In the genomic region with DNA sequence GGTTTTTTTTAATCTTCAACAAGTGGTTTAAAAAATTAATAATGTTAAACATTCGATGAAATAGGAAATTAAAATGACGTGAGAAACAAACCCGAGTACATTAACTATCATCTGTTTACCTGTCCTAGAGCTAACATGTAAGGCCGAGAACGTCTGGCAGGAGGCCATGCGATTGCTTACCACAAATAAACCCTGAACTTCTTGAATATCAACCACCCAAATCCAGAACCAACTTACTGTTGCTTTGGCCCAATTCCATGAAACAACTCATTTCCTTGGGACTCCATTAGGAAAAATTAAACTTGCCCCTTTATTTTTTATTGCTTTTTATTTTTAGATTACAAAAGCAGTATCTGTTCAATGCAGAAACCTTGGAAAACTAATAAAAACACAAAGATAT, we compare ENCODE assay signal across 17 cellular contexts.
DNase-seq lines count a peak whose midpoint lies in the region; ATAC-seq, FAIRE-seq and TF ChIP-seq lines count a peak whose summit lies in the region.
"Had no signal": no experiment of that assay in that cellular context is flagged by ENCODE, and none has a peak within 500 bp of the region (broad histone marks: within the 10 kb centered on the region; RNA-seq: fewer than 3 reads in every experiment).

No MANE protein-coding gene starts in this region.

- H3K79me2 ChIP-seq in HepG2 (ENCODE audit: insufficient read depth, low read length) (no peaks in the 10 kb centered on the region), fibroblast of lung (ENCODE audit: control insufficient read depth, insufficient read depth, low read length) (no peaks in the 10 kb centered on the region)

- no peak overlapping the region for H3K27ac Mint-ChIP-seq in activated naive CD4-positive, alpha-beta T cell treated with anti-CD3 and anti-CD28 coated beads, Interleukin-2, amount 10 ng/mL, durations not matched to agents 7 days and 5 days
- H3K27ac Mint-ChIP-seq: type B pancreatic cell had no signal

- H3K9me3 ChIP-seq in liver (ENCODE audit: control insufficient read depth in 4 of 4, low read length in 3 of 4), result no peaks in the 10 kb centered on the region
- no peaks in the 10 kb centered on the region for H3K9me3 ChIP-seq in HepG2 (ENCODE audit: low read length)
- no peaks in the 10 kb centered on the region for H3K9me3 ChIP-seq in fibroblast of lung (ENCODE audit: control insufficient read depth, insufficient read depth, low read depth, low read length)
- H3K9me3 ChIP-seq in spleen, result no peaks in the 10 kb centered on the region
- H3K9me3 ChIP-seq: neutrophil had no signal

- CTCF ChIA-PET in HepG2 (lab: Yijun Ruan, JAX; ENCODE audit: low intra/inter-chr PET ratio, low total read pairs), result no interaction called here
- CTCF ChIA-PET in activated naive CD4-positive, alpha-beta T cell treated with anti-CD3 and anti-CD28 coated beads, Interleukin-2, amount 10 ng/mL, durations not matched to agents 7 days and 5 days (lab: Charles Lee), result no interaction called here

- H3K27me3 ChIP-seq in liver (ENCODE audit: control insufficient read depth in 4 of 4, insufficient read depth in 4 of 4, low read length in 3 of 4) (no peaks in the 10 kb centered on the region), HepG2 (ENCODE audit: control insufficient read depth in 1 of 2, insufficient read depth in 2 of 2, low read length in 2 of 2) (no peaks in the 10 kb centered on the region), fibroblast of lung (ENCODE audit: control insufficient read depth, insufficient read depth, low read length) (no peaks in the 10 kb centered on the region), spleen (replicated peaks in 1 of 7) (peaks cover 0 to 7% (median 0%) of the 10 kb centered on the region in 7 donors)
- H3K27me3 ChIP-seq: neutrophil had no signal

- H2AFZ ChIP-seq in HepG2 (ENCODE audit: low read length) (no peak overlapping the region), fibroblast of lung (ENCODE audit: low read length) (no peak overlapping the region)

- H3K4me2 ChIP-seq in HepG2 (ENCODE audit: low read depth, low read length), result no peak overlapping the region
- no peak overlapping the region for H3K4me2 ChIP-seq in fibroblast of lung (ENCODE audit: extremely low read depth, insufficient read depth, low read length)

- no peaks in the 10 kb centered on the region for H3K9me3 Mint-ChIP-seq in activated naive CD4-positive, alpha-beta T cell treated with anti-CD3 and anti-CD28 coated beads, Interleukin-2, amount 10 ng/mL, durations not matched to agents 7 days and 5 days
- H3K9me3 Mint-ChIP-seq: type B pancreatic cell had no signal

- no peaks in the 10 kb centered on the region for H3K4me1 Mint-ChIP-seq in activated naive CD4-positive, alpha-beta T cell treated with anti-CD3 and anti-CD28 coated beads, Interleukin-2, amount 10 ng/mL, durations not matched to agents 7 days and 5 days

- no peak for DNase-seq in HepG2 (ENCODE audit: low spot score)
- peak; percentile 74 for DNase-seq in NCI-H510A treated with DMSO at 0.1 percent for 48 hours (lab: John Stamatoyannopoulos, UW)
- peak; percentile 55 to 56 for DNase-seq in fibroblast of lung (ENCODE audit: low read depth in 2 of 2)
- no peak for DNase-seq in spleen
- DNase-seq in activated naive CD4-positive, alpha-beta T cell treated with anti-CD3 and anti-CD28 coated beads, Interleukin-2, amount 10 ng/mL, durations not matched to agents 7 days and 5 days, result no peak
- DNase-seq in activated T-cell treated with anti-CD3 and anti-CD28 coated beads, Interleukin-2, amount 50 U/mL, for 1 hour, result no peak
- DNase-seq: ACHN; activated T-cell treated with anti-CD3 and anti-CD28 coated beads for 4 hours; effector memory CD4-positive, alpha-beta T cell; EL; head of caudate nucleus had no signal

- H4K20me1 ChIP-seq in HepG2 (ENCODE audit: insufficient read depth, low read length) (no peaks in the 10 kb centered on the region), fibroblast of lung (ENCODE audit: control insufficient read depth, extremely low read depth, insufficient read depth, low read length) (no peaks in the 10 kb centered on the region)

- FAIRE-seq in HepG2 (lab: Jason Lieb, UNC), result no peak
- FAIRE-seq: K562 had no signal

- BruUV-seq in HepG2 (replicated peaks; lab: Mats Ljungman, UMichigan), result no TSS peak

- no peaks in the 10 kb centered on the region for H3K27me3 Mint-ChIP-seq in activated naive CD4-positive, alpha-beta T cell treated with anti-CD3 and anti-CD28 coated beads, Interleukin-2, amount 10 ng/mL, durations not matched to agents 7 days and 5 days

- no peak overlapping the region for H3K4me3 ChIP-seq in liver (ENCODE audit: low read depth in 1 of 3, low read length in 3 of 3)
- no peak overlapping the region for H3K4me3 ChIP-seq in HepG2 (replicated peaks in 1 of 3; ENCODE audit: insufficient read depth in 1 of 3, low read depth in 2 of 3, low read length in 3 of 3)
- no peak overlapping the region for H3K4me3 ChIP-seq in fibroblast of lung (replicated peaks in 1 of 4; ENCODE audit: control extremely low read depth in 1 of 4, insufficient read depth in 1 of 4, low read depth in 3 of 4, low read length in 4 of 4)
- H3K4me3 ChIP-seq in spleen, result no peak overlapping the region
- H3K4me3 ChIP-seq: K562, lung had no signal

- no peaks in the 10 kb centered on the region for H3K36me3 Mint-ChIP-seq in activated naive CD4-positive, alpha-beta T cell treated with anti-CD3 and anti-CD28 coated beads, Interleukin-2, amount 10 ng/mL, durations not matched to agents 7 days and 5 days
- H3K36me3 Mint-ChIP-seq: type B pancreatic cell had no signal

- H3K27ac ChIP-seq in liver (ENCODE audit: low read depth in 1 of 2, low read length in 2 of 2) (no peak overlapping the region), HepG2 (ENCODE audit: extremely low read length, insufficient read depth, low read length) (no peak overlapping the region), fibroblast of lung (ENCODE audit: insufficient read depth, low read length) (no peak overlapping the region), spleen (no peak overlapping the region)
- H3K27ac ChIP-seq: neutrophil had no signal

- H3K9ac ChIP-seq in liver (ENCODE audit: low read depth in 1 of 2, low read length in 2 of 2) (no peak overlapping the region), HepG2 (ENCODE audit: insufficient read depth, low read depth, low read length) (no peak overlapping the region), fibroblast of lung (ENCODE audit: insufficient read depth, low read length) (no peak overlapping the region)

- in situ Hi-C loops in HepG2 (cut with HindIII; ENCODE audit: extremely low pct_ligation_motif_present, low pct_unique_long_range_greater_than_20kb), result no loop called here

- intact Hi-C loops in HepG2 (cut with micrococcal nuclease; ENCODE audit: unreplicated experiment), result no loop called here
- intact Hi-C loops in spleen (cut with DNase I; ENCODE audit: low total_unique reads), result no loop called here

- no peak overlapping the region for H3K4me3 Mint-ChIP-seq in activated naive CD4-positive, alpha-beta T cell treated with anti-CD3 and anti-CD28 coated beads, Interleukin-2, amount 10 ng/mL, durations not matched to agents 7 days and 5 days
- H3K4me3 Mint-ChIP-seq: type B pancreatic cell had no signal

- POLR2A ChIA-PET in HepG2 (lab: Yijun Ruan, JAX), result no interaction called here

- TF ChIP-seq POLR2A in HepG2 (IDR thresholded peaks at IDR 0.05; ENCODE audit: insufficient read depth in 1 of 2, low read depth in 2 of 2, low read length in 2 of 2), result no peak
- no peak for TF ChIP-seq POLR2A in spleen (IDR thresholded peaks at IDR 0.05)

- WGBS in liver, result 31% methylated on average over 6 of the region's 6 CpGs
- 40% methylated on average over 6 of the region's 6 CpGs for WGBS in HepG2 (ENCODE audit: low lambda C conversion rate)
- 86 to 90% (median 89%) methylated on average over 6 of the region's 6 CpGs for WGBS in spleen, 5 donors

- ATAC-seq in HepG2 (no peak), HG03460 (IDR thresholded peaks at IDR 0.05; ENCODE audit: unreplicated experiment) (no peak)
- ATAC-seq: K562 had no signal

- TF ChIP-seq RAD21 in liver (IDR thresholded peaks at IDR 0.05), result peak; percentile 9 to 42
- TF ChIP-seq RAD21 in HepG2 (CRISPR knock-in tag; IDR thresholded peaks at IDR 0.05), result no peak

- TF ChIP-seq CTCF in liver (IDR thresholded peaks at IDR 0.05; ENCODE audit: low read depth, low read length, missing input control), result no peak
- TF ChIP-seq CTCF in HepG2 (CRISPR knock-in tag; IDR thresholded peaks at IDR 0.05), result no peak
- TF ChIP-seq CTCF in fibroblast of lung (conservative IDR thresholded peaks at IDR 0.05 in 1 of 2, IDR thresholded peaks at IDR 0.05 in 1 of 2; ENCODE audit: low read depth in 1 of 2, low read length in 2 of 2), result no peak
- no peak for TF ChIP-seq CTCF in spleen (IDR thresholded peaks at IDR 0.05 in 8 of 11, conservative IDR thresholded peaks at IDR 0.05 in 3 of 11)

- H3K36me3 ChIP-seq in liver (ENCODE audit: control insufficient read depth in 4 of 4, insufficient read depth in 3 of 4, low read depth in 1 of 4, low read length in 3 of 4), result no peaks in the 10 kb centered on the region
- no peaks in the 10 kb centered on the region for H3K36me3 ChIP-seq in HepG2 (replicated peaks in 1 of 2; ENCODE audit: control insufficient read depth in 1 of 2, insufficient read depth in 2 of 2, low read length in 2 of 2)
- H3K36me3 ChIP-seq in fibroblast of lung (ENCODE audit: control insufficient read depth, insufficient read depth, low read length), result no peaks in the 10 kb centered on the region
- H3K36me3 ChIP-seq in spleen, result no peaks in the 10 kb centered on the region
- H3K36me3 ChIP-seq: neutrophil had no signal

- TF ChIP-seq EP300 in HepG2 (IDR thresholded peaks at IDR 0.05; ENCODE audit: low read depth in 2 of 2, low read length in 2 of 2), result no peak
- no peak for TF ChIP-seq EP300 in HepG2 (CRISPR knock-in tag; IDR thresholded peaks at IDR 0.05; ENCODE audit: borderline replicate concordance)

- H3K4me1 ChIP-seq in liver (ENCODE audit: control insufficient read depth in 4 of 4, insufficient read depth in 4 of 4, low read length in 3 of 4) (peaks cover 0 to 10% (median 2%) of the 10 kb centered on the region in 4 donors), HepG2 (ENCODE audit: insufficient read depth, low read length) (no peaks in the 10 kb centered on the region), fibroblast of lung (ENCODE audit: control insufficient read depth, extremely low read depth, insufficient read depth, low read length) (peaks cover 31% of the 10 kb centered on the region), spleen (no peaks in the 10 kb centered on the region)

TF ChIP-seq in liver, 16 proteins besides CTCF, POLR2A, EP300 and RAD21:
- TF ChIP-seq RXRA (IDR thresholded peaks at IDR 0.05), result peak in 1 of 2 donors; percentile 22
- TF ChIP-seq, protein P1, sequence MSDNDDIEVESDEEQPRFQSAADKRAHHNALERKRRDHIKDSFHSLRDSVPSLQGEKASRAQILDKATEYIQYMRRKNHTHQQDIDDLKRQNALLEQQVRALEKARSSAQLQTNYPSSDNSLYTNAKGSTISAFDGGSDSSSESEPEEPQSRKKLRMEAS (IDR thresholded peaks at IDR 0.05), result no peak

TF ChIP-seq in HepG2, 621 proteins besides CTCF, POLR2A, EP300 and RAD21 (continues in another document):
- TF ChIP-seq ZNF354B (CRISPR knock-in tag; IDR thresholded peaks at IDR 0.05) (no peak), RNF2 (conservative IDR thresholded peaks at IDR 0.05; ENCODE audit: low read depth) (no peak), ZNF251 (CRISPR knock-in tag; IDR thresholded peaks at IDR 0.05) (no peak), TGIF2 (CRISPR knock-in tag; IDR thresholded peaks at IDR 0.05) (no peak)

Comparison
In these comparisons a context has a peak if more than half of its experiments do, and no peak if none do; other contexts are left out.
1. DNase-seq: peak in NCI-H510A treated with DMSO at 0.1 percent for 48 hours (single experiment) and fibroblast of lung (2 of 2); none in HepG2 (single experiment), spleen (single experiment), activated naive CD4-positive, alpha-beta T cell treated with anti-CD3 and anti-CD28 coated beads, Interleukin-2, amount 10 ng/mL, durations not matched to agents 7 days and 5 days (single experiment) and activated T-cell treated with anti-CD3 and anti-CD28 coated beads, Interleukin-2, amount 50 U/mL, for 1 hour (single experiment).